ENCODE assay signal across 8 cellular contexts in the genomic region with DNA sequence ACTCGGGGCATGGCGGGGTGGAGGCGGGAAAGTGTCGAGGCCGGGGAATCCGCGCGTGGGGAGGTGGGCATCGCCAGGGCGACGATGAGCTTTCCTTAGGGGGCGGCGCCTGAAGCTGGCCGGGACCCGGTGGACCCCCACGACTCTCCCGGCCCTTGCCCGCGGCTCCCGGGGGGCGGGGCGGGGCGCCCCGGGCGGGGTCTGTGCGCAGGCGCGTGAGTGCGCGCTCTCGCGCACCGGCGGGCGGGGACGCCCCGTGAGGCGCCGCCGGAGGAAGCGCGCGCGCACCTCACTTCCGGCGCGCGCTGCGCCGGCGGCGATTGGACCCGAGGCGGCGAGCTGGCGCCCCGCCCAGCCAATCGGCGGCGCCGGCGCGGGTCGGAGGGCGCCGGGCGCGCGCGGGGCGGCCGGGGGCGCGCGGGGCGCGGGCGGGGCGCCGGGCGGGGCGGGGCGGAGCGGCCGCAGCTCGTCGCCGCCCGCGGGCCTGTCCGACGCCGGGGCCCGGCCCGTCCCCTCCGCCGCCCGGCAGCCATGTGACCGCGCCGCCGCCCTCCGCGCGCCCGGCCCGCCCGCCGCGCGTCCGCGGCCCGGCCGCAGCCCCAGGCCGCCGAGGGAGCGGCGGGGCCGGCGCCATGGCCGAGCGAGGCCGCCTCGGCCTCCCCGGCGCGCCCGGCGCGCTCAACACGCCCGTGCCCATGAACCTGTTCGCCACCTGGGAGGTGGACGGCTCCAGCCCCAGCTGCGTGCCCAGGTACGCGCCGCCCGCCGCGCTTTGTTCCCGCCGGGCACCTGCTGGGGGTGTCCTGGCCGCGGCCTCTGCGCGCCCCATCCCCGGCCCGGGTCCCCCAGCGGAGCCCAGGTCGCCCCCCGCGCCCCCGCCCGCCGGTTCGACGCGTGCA. TPM values are rescaled to one million over a fixed set of nuclear protein-coding genes. Genes with fewer than 3 reads are reported as not detected.
DNase-seq lines count a peak whose midpoint lies in the region; ATAC-seq and TF ChIP-seq lines count a peak whose summit lies in the region.

A gene (plus strand): TSS at position 462 of the 899 bp plus-strand sequence. CDS start 171 bp downstream, at position 633.

- H3K4me1 ChIP-seq in duodenal mucosa (ENCODE audit: control insufficient read depth in 1 of 2, insufficient read depth in 2 of 2, low read length in 2 of 2), result peaks cover 30 to 31% of the 10 kb centered on the region in 2 donors

- no peaks in the 10 kb centered on the region for H3K27me3 ChIP-seq in duodenal mucosa (ENCODE audit: control insufficient read depth in 1 of 2, insufficient read depth in 2 of 2, low read length in 2 of 2)

- no peaks in the 10 kb centered on the region for H3K36me3 ChIP-seq in duodenal mucosa (ENCODE audit: control insufficient read depth in 1 of 2, insufficient read depth in 2 of 2, low read length in 2 of 2)

- H3K4me3 ChIP-seq in AG09309 (ENCODE audit: control insufficient read depth, low read depth, low read length) (peak within 1 kb of the TSS; percentile 78), duodenal mucosa (ENCODE audit: low read depth in 1 of 2, low read length in 2 of 2) (peak within 1 kb of the TSS; percentile 77 to 79), lower leg skin (ENCODE audit: low read depth, poor library complexity, severe bottlenecking) (peak within 1 kb of the TSS; percentile 53)

- DNase-seq in AG09309 (ENCODE audit: low read depth), result peak; percentile 23
- DNase-seq in NCI-H446 treated with DMSO at 0.1 percent for 48 hours (lab: John Stamatoyannopoulos, UW), result peak; percentile 55
- peak; percentile 51 to 60 for DNase-seq in activated CD4-positive, alpha-beta T cell treated with anti-CD3 and anti-CD28 coated beads, Interleukin-2, amount 50 U/mL, for 4 hours
- DNase-seq in lower leg skin (ENCODE audit: low spot score in 2 of 2), result peak; percentile 40 to 93
- DNase-seq in stimulated activated CD4-positive, alpha-beta T cell treated with anti-CD3 and anti-CD28 coated beads, Interleukin-4, amount 100 ng/mL, for 4 hours, result peak; percentile 71 to 78

- H3K27ac ChIP-seq in duodenal mucosa (ENCODE audit: low read depth, low read length), result peak within 1 kb of the TSS; percentile 70

- peak; percentile 68 for ATAC-seq in GM18909 (IDR thresholded peaks at IDR 0.05; ENCODE audit: poor library complexity, unreplicated experiment)
- peak; percentile 56 for ATAC-seq in HG03139 (IDR thresholded peaks at IDR 0.05; ENCODE audit: unreplicated experiment)

- no peaks in the 10 kb centered on the region for H3K9me3 ChIP-seq in duodenal mucosa (ENCODE audit: control insufficient read depth in 1 of 2, low read length in 2 of 2)

- WGBS in lower leg skin, 2 donors, result 1 to 10% methylated on average over 4 to 55 of the region's 160 CpGs

- no peak for TF ChIP-seq POLR2A in lower leg skin (IDR thresholded peaks at IDR 0.05)

- intact Hi-C loops in lower leg skin (cut with DNase I; ENCODE audit: low total_unique reads), result no loop called here

- peak within 1 kb of the TSS; percentile 70 to 76 for H3K9ac ChIP-seq in duodenal mucosa (ENCODE audit: low read depth in 1 of 2, low read length in 2 of 2)

- TF ChIP-seq CTCF in AG09309 (IDR thresholded peaks at IDR 0.05; ENCODE audit: control insufficient read depth, insufficient read depth, low read depth, low read length, missing control alignments) (no peak), lower leg skin (IDR thresholded peaks at IDR 0.05) (no peak)

RNA-seq across cellular contexts. Expression of the gene that starts here (rescaled TPM):
- 10 to 100 TPM; 25.9 to 75.1 (median 54.3) TPM for total RNA-seq in lower leg skin

Comparison
In these comparisons a context has a peak if more than half of its experiments do, and no peak if none do; other contexts are left out.
1. Peak in every context shown above with its lines: DNase-seq, ATAC-seq, H3K4me3 ChIP-seq and H3K27ac ChIP-seq.
2. DNase-seq: peak in every context shown above with its lines; median percentile 74 in stimulated activated CD4-positive, alpha-beta T cell treated with anti-CD3 and anti-CD28 coated beads, Interleukin-4, amount 100 ng/mL, for 4 hours; 66 in lower leg skin; 56 in activated CD4-positive, alpha-beta T cell treated with anti-CD3 and anti-CD28 coated beads, Interleukin-2, amount 50 U/mL, for 4 hours; 55 in NCI-H446 treated with DMSO at 0.1 percent for 48 hours; 23 in AG09309.